Comparison of ENCODE assay signal across 20 cellular contexts in the genomic region with DNA sequence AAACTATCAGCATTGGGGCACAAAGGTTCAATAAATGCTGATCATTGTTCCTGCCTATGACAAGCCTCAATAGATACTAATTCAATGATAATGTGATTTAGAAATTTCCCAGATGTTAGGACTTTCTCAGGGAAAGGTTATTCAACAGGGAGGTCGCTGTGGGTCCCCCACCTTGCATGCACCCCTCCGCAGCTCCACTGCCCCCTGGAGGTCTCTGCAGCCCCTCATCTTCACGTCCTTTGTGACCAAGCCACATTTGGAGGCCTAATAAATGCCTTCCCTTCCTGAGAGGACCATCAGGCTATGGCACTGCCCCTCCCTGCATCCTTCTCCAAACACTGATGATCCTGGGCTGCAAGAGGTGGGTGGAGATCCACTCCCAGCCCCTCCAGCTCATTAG. TPM values are rescaled to one million over a fixed set of nuclear protein-coding genes. Genes with fewer than 3 reads are reported as not detected.
A peak's percentile ranks its signal among the peaks of the same experiment; 100 is the strongest.
DNase-seq lines count a peak whose midpoint lies in the region; ATAC-seq, FAIRE-seq and TF ChIP-seq lines count a peak whose summit lies in the region.
"Had no signal": no experiment of that assay in that cellular context is flagged by ENCODE, and none has a peak within 500 bp of the region (broad histone marks: within the 10 kb centered on the region; RNA-seq: fewer than 3 reads in every experiment).

No MANE protein-coding gene starts in this region.

- DNase-seq in GM06990 (ENCODE audit: extremely low read depth, insufficient read length) = no peak
- DNase-seq in MM.1S = no peak
- DNase-seq in K562 (ENCODE audit: extremely low read depth in 1 of 4, low spot score in 3 of 4) = no peak
- DNase-seq in retinal pigment epithelial cell (ENCODE audit: low read depth) = no peak
- DNase-seq in DMS79 (lab: John Stamatoyannopoulos, UW) = no peak
- DNase-seq in NCI-H774 (lab: John Stamatoyannopoulos, UW) = no peak
- DNase-seq: ACHN, DMS79 treated with DMSO at 0.1 percent for 48 hours, IMR-90, NCI-H187, NCI-H2107, NCI-H510A, NCI-H82, SJCRH30 had no signal

- no peak overlapping the region for H3K9ac ChIP-seq in MM.1S (ENCODE audit: low read length)
- H3K9ac ChIP-seq in K562 (ENCODE audit: insufficient read depth in 1 of 2, low read depth in 2 of 2, low read length in 2 of 2) = no peak overlapping the region

- POLR2A ChIA-PET in K562 (lab: Yijun Ruan, JAX) = no interaction called here

- H3K4me1 ChIP-seq in MM.1S (ENCODE audit: low read length) = peaks cover 8% of the 10 kb centered on the region
- no peaks in the 10 kb centered on the region for H3K4me1 ChIP-seq in K562 (replicated peaks in 1 of 2; ENCODE audit: control insufficient read depth in 2 of 2, insufficient read depth in 2 of 2, low read length in 2 of 2)

- FAIRE-seq in K562 (lab: Jason Lieb, UNC) = no peak
- FAIRE-seq: G401.6, GM12878, GM19239, H54 had no signal

- H3K9me2 ChIP-seq in MM.1S (replicated peaks; ENCODE audit: insufficient read depth, low read length) = no peaks in the 10 kb centered on the region

- CTCF ChIA-PET in K562 (lab: Yijun Ruan, JAX; ENCODE audit: low intra/inter-chr PET ratio) = no interaction called here

- in situ Hi-C loops in K562 (cut with MboI) = no loop called here

- H3K27me3 ChIP-seq in GM06990 (replicated peaks; ENCODE audit: control insufficient read depth, insufficient read depth, low read length) (0 out of 2 replicates have a peak, but pooled peaks cover 2% of the 10 kb centered on the region), MM.1S (replicated peaks; ENCODE audit: insufficient read depth, low read length) (no peaks in the 10 kb centered on the region), K562 (ENCODE audit: control insufficient read depth in 2 of 2, insufficient read depth in 2 of 2, low read length in 2 of 2) (peaks cover 0 to 18% of the 10 kb centered on the region in 2 experiments; a peak in 1 of 5 replicates)
- H3K27me3 ChIP-seq: SJCRH30 had no signal

- no peak overlapping the region for H3K4me2 ChIP-seq in MM.1S (ENCODE audit: low read depth, low read length)
- H3K4me2 ChIP-seq in K562 (ENCODE audit: insufficient read depth, low read length) = no peak overlapping the region

- H2AFZ ChIP-seq in MM.1S (ENCODE audit: low read length) = no peak overlapping the region
- H2AFZ ChIP-seq in K562 (ENCODE audit: low read depth, low read length) = no peak overlapping the region

- H4K20me1 ChIP-seq in MM.1S (ENCODE audit: insufficient read depth, low read length) (no peaks in the 10 kb centered on the region), K562 (replicated peaks; ENCODE audit: control insufficient read depth, insufficient read depth, low read length) (0 out of 2 replicates have a peak, but pooled peaks cover 4% of the 10 kb centered on the region)

- no peak for TF ChIP-seq RAD21 in K562 (CRISPR knock-in tag; conservative IDR thresholded peaks at IDR 0.05 in 1 of 2, IDR thresholded peaks at IDR 0.05 in 1 of 2)

- intact Hi-C loops in K562 (cut with micrococcal nuclease) = no loop called here

- no peak for TF ChIP-seq POLR2A in K562 (conservative IDR thresholded peaks at IDR 0.05)

- no peak for TF ChIP-seq EP300 in K562 (IDR thresholded peaks at IDR 0.05; ENCODE audit: low read length)

- 0% methylated on average over 3 of the region's 3 CpGs for WGBS in K562 (ENCODE audit: insufficient coverage, low coverage, missing lambda C conversion rate)

- BruUV-seq in K562 (replicated peaks; lab: Mats Ljungman, UMichigan) = no TSS peak

- ATAC-seq in K562 = no peak
- no peak for ATAC-seq in HG03108 (IDR thresholded peaks at IDR 0.05; ENCODE audit: unreplicated experiment)
- ATAC-seq: GM12878 had no signal

- no peaks in the 10 kb centered on the region for H3F3A ChIP-seq in MM.1S (ENCODE audit: insufficient read depth, low read length)

- H3K79me2 ChIP-seq in MM.1S (ENCODE audit: low read length) (no peaks in the 10 kb centered on the region), K562 (ENCODE audit: control insufficient read depth, insufficient read depth, low read length) (no peaks in the 10 kb centered on the region)

- peak; percentile 26 for TF ChIP-seq CTCF in GM06990 (IDR thresholded peaks at IDR 0.05; ENCODE audit: insufficient read depth, low read length, poor library complexity, severe bottlenecking)
- TF ChIP-seq CTCF in MM.1S (IDR thresholded peaks at IDR 0.05; ENCODE audit: low read length) = 0 out of 2 replicates have a peak, but pooled peaks have one; percentile 3
- TF ChIP-seq CTCF in K562 (IDR thresholded peaks at IDR 0.05 in 2 of 3, conservative IDR thresholded peaks at IDR 0.05 in 1 of 3; ENCODE audit: insufficient read depth in 2 of 3, low read depth in 1 of 3, low read length in 3 of 3) = peak in 2 of 3 experiments; percentile 9 to 15; a peak in 1 of 6 replicates
- TF ChIP-seq CTCF in retinal pigment epithelial cell (conservative IDR thresholded peaks at IDR 0.05; ENCODE audit: low read depth, low read length) = peak; percentile 17

- no peaks in the 10 kb centered on the region for H3K9me3 ChIP-seq in MM.1S (replicated peaks; ENCODE audit: insufficient read depth, low read length)
- no peaks in the 10 kb centered on the region for H3K9me3 ChIP-seq in K562 (replicated peaks; ENCODE audit: control insufficient read depth, insufficient read depth, low read depth, low read length)
- H3K9me3 ChIP-seq: SJCRH30 had no signal

- H3K4me3 ChIP-seq in GM06990 (replicated peaks; ENCODE audit: low read depth, low read length) (no peak overlapping the region), MM.1S (ENCODE audit: low read length) (no peak overlapping the region), K562 (no peak overlapping the region), retinal pigment epithelial cell (ENCODE audit: low read length) (no peak overlapping the region)
- H3K4me3 ChIP-seq: GM12878, SJCRH30 had no signal

- peaks cover 3% of the 10 kb centered on the region for H3K9me1 ChIP-seq in K562 (ENCODE audit: control insufficient read depth, insufficient read depth, low read length)

- no peak overlapping the region for H3K27ac ChIP-seq in MM.1S (ENCODE audit: low read length)
- H3K27ac ChIP-seq in K562 (ENCODE audit: extremely low read depth, low read depth, low read length) = no peak overlapping the region
- H3K27ac ChIP-seq: C4-2B, SJCRH30 had no signal

- H3K36me3 ChIP-seq in GM06990 (ENCODE audit: control insufficient read depth, insufficient read depth, low read length) (no peaks in the 10 kb centered on the region), MM.1S (replicated peaks; ENCODE audit: insufficient read depth, low read length) (no peaks in the 10 kb centered on the region), K562 (ENCODE audit: control insufficient read depth, insufficient read depth, low read length) (no peaks in the 10 kb centered on the region)
- H3K36me3 ChIP-seq: SJCRH30 had no signal

TF ChIP-seq in K562, 482 proteins besides CTCF, POLR2A, EP300 and RAD21:
- TF ChIP-seq BACH1 (tag; IDR thresholded peaks at IDR 0.05) (no peak), RBFOX2 (IDR thresholded peaks at IDR 0.05; ENCODE audit: low read depth, low read length) (no peak), MAFK (IDR thresholded peaks at IDR 0.05; ENCODE audit: low read length) (no peak), NR2C1 (IDR thresholded peaks at IDR 0.05) (no peak), NR2C1 (tag; IDR thresholded peaks at IDR 0.05) (no peak)

RNA-seq across cellular contexts. Expression of a gene that starts 50.2 kb away (rescaled TPM):
- total RNA-seq in K562 (2011; cell fraction: chromatin; rRNA removed; ENCODE audit: low replicate concordance) = 0.14 and 0.16 TPM in 2 replicates
- total RNA-seq in K562 (2011; cell fraction: nucleolus; rRNA removed) = under 0.01 TPM in 2 replicates
- 0.07 and 0.23 TPM in 2 replicates for total RNA-seq in K562 (2011; cell fraction: nucleoplasm; rRNA removed)
- total RNA-seq in K562 (2014; rRNA removed) = not detected in 2 replicates
- not detected in 2 replicates for total RNA-seq in K562 (2014; rRNA removed; fragmentation: Illumina TruSeq; extraction: Trizol)
- total RNA-seq in K562 (2015; rRNA removed; fragmentation: Illumina TruSeq; extraction: Trizol) = not detected in 2 replicates
- total RNA-seq in K562 (2021) = not detected in 2 replicates
- polyA plus RNA-seq in K562 (2011; rRNA removed) = 0.01 and 0.03 TPM in 2 replicates
- polyA plus RNA-seq in K562 (2011; cell fraction: cytosol; rRNA removed) = 0.04 TPM in 1 of 2 replicates, not detected in the other
- 0.13 and 0.34 TPM in 2 replicates for polyA plus RNA-seq in K562 (2011; cell fraction: nucleus; rRNA removed)
- 0.01 and 0.03 TPM in 2 replicates for polyA plus RNA-seq in K562 (2012)
- not detected in 2 replicates for polyA plus RNA-seq in K562 (2014; fragmentation: Illumina TruSeq; extraction: Trizol)
- not detected for polyA plus RNA-seq in K562 (2014; fragmentation: Nextera tagmentation; extraction: Ambion mirVana)
- polyA plus RNA-seq in K562 (2014; rRNA removed) = not detected in 2 replicates
- polyA minus RNA-seq in K562 (2011; rRNA and poly(A)+ RNA removed) = 0.04 TPM in 1 of 2 replicates, not detected in the other
- not detected in 2 replicates for polyA minus RNA-seq in K562 (2011; cell fraction: cytosol; rRNA and poly(A)+ RNA removed)
- polyA minus RNA-seq in K562 (2011; cell fraction: nucleus; rRNA and poly(A)+ RNA removed) = under 0.01 TPM in 1 of 2 replicates, not detected in the other
- total RNA-seq: GM12878, IMR-90, SJCRH30 had no signal
- polyA plus RNA-seq: GM12878 had no signal
